In the genomic region with DNA sequence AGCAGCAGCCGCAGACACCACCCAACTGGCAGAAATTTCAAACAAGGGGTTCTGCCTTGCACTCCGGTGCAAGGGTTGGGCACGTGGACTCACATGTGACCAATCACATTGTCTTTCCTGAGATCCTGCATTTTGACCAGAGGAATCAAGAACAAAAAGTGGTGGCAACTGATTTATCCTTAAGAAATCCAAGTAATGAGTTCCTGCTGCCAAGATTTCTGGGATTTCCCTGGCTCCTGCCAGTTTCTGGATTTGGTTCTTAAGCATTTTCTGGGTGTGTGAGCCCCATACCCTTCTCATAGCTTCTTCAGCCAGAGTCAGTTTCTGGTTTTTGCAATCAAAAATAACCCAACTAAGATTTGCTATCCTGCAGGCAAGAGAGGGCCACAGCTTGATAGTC, we compare ENCODE assay signal across 18 cellular contexts.
"Had no signal": no experiment of that assay in that cellular context is flagged by ENCODE, and none has a peak within 500 bp of the region (broad histone marks: within the 10 kb centered on the region; RNA-seq: fewer than 3 reads in every experiment).

No MANE protein-coding gene starts in this region.

- H3K27ac ChIP-seq: colonic mucosa, esophagus squamous epithelium, gastrocnemius medialis, neural progenitor cell, ovary, transverse colon had no signal

- DNase-seq: colonic mucosa; dermis blood vessel endothelial cell; esophagus squamous epithelium; gastrocnemius medialis; glutamatergic neuron; immature natural killer cell; left cardiac atrium; left ventricle myocardium superior; mesenchymal stem cell; midbrain; nucleus accumbens; ovary; right cardiac atrium; stimulated activated CD4-positive, alpha-beta T cell treated with anti-CD3 and anti-CD28 coated beads, Interleukin-4, amount 100 ng/mL, for 1 hour; stimulated activated CD8-positive, alpha-beta memory T cell treated with anti-CD3 and anti-CD28 coated beads, Interleukin-4, amount 100 ng/mL, for 48 hours; stimulated activated naive CD8-positive, alpha-beta T cell treated with anti-CD3 and anti-CD28 coated beads, Interleukin-15, Interleukin-2, amounts not matched to agents 100 U/mL and 50 U/mL, for 24 hours; transverse colon had no signal
